Comparison of ENCODE assay signal across 14 cellular contexts in genomic region chr2:237459741-237460174, GRCh38. TPM values are rescaled to one million over a fixed set of nuclear protein-coding genes. Genes with fewer than 3 reads are reported as not detected.
DNase-seq lines count a peak whose midpoint lies in the region; ATAC-seq and TF ChIP-seq lines count a peak whose summit lies in the region.
"Had no signal": no experiment of that assay in that cellular context is flagged by ENCODE, and none has a peak within 500 bp of the region (broad histone marks: within the 10 kb centered on the region; RNA-seq: fewer than 3 reads in every experiment).

No MANE protein-coding gene starts in this region.

- H3K27me3 Mint-ChIP-seq in stimulated activated naive CD8-positive, alpha-beta T cell treated with anti-CD3 and anti-CD28 coated beads, Interleukin-15, Interleukin-2, amounts not matched to agents 100 ng/mL and 50 ng/mL, for 24 hours = no peaks in the 10 kb centered on the region
- peaks cover 6 to 14% of the 10 kb centered on the region in 2 donors for H3K27me3 Mint-ChIP-seq in natural killer cell (ENCODE audit: low read depth in 2 of 2)

- peaks cover 29% of the 10 kb centered on the region for H3K4me1 Mint-ChIP-seq in stimulated activated naive CD8-positive, alpha-beta T cell treated with anti-CD3 and anti-CD28 coated beads, Interleukin-15, Interleukin-2, amounts not matched to agents 100 ng/mL and 50 ng/mL, for 24 hours (ENCODE audit: low read depth)
- H3K4me1 Mint-ChIP-seq in natural killer cell = peaks cover 0 to 5% of the 10 kb centered on the region in 2 donors

- no peaks in the 10 kb centered on the region for H3K36me3 Mint-ChIP-seq in stimulated activated naive CD8-positive, alpha-beta T cell treated with anti-CD3 and anti-CD28 coated beads, Interleukin-15, Interleukin-2, amounts not matched to agents 100 ng/mL and 50 ng/mL, for 24 hours (ENCODE audit: low read depth)
- H3K36me3 Mint-ChIP-seq in natural killer cell = no peaks in the 10 kb centered on the region
- H3K36me3 Mint-ChIP-seq: memory B cell had no signal

- peak overlapping the region; percentile 2 for H3K27ac Mint-ChIP-seq in stimulated activated naive CD8-positive, alpha-beta T cell treated with anti-CD3 and anti-CD28 coated beads, Interleukin-15, Interleukin-2, amounts not matched to agents 100 ng/mL and 50 ng/mL, for 24 hours
- H3K27ac Mint-ChIP-seq in natural killer cell = no peak overlapping the region
- H3K27ac Mint-ChIP-seq: memory B cell had no signal

- no peak overlapping the region for H3K4me3 Mint-ChIP-seq in stimulated activated naive CD8-positive, alpha-beta T cell treated with anti-CD3 and anti-CD28 coated beads, Interleukin-15, Interleukin-2, amounts not matched to agents 100 ng/mL and 50 ng/mL, for 24 hours
- H3K4me3 Mint-ChIP-seq in natural killer cell = no peak overlapping the region
- H3K4me3 Mint-ChIP-seq: memory B cell had no signal

- intact Hi-C loops in natural killer cell (cut with micrococcal nuclease) = no loop called here

- no peak for DNase-seq in stimulated activated naive CD8-positive, alpha-beta T cell treated with anti-CD3 and anti-CD28 coated beads, Interleukin-15, Interleukin-2, amounts not matched to agents 100 U/mL and 50 U/mL, for 24 hours
- DNase-seq in amniotic epithelial cell (ENCODE audit: low read depth) (peak; percentile 63), hepatic stellate cell (ENCODE audit: low spot score) (peak; percentile 51), NCI-H1436 (lab: John Stamatoyannopoulos, UW) (no peak), natural killer cell (no peak), NCI-H446 (lab: John Stamatoyannopoulos, UW) (no peak)
- DNase-seq: activated CD4-positive, CD25-positive, alpha-beta regulatory T cell treated with anti-CD3 and anti-CD28 coated beads, Interleukin-2, amount 50 U/mL, for 72 hours; colonic mucosa; heart right ventricle; NCI-H1092 treated with DMSO at 0.1 percent for 48 hours; stimulated activated CD4-positive, alpha-beta T cell treated with anti-CD3 and anti-CD28 coated beads, Interleukin-4, amount 100 ng/mL, for 4 hours had no signal

- ATAC-seq in stimulated activated naive CD8-positive, alpha-beta T cell treated with anti-CD3 and anti-CD28 coated beads, Interleukin-15, Interleukin-2, amounts not matched to agents 100 U/mL and 50 U/mL, for 24 hours = no peak
- no peak for ATAC-seq in HG03354 (IDR thresholded peaks at IDR 0.05; ENCODE audit: poor library complexity, severe bottlenecking, unreplicated experiment)
- ATAC-seq in natural killer cell = no peak

- no peak for TF ChIP-seq CTCF in natural killer cell (IDR thresholded peaks at IDR 0.05)

- peaks cover 11% of the 10 kb centered on the region for H3K9me3 Mint-ChIP-seq in stimulated activated naive CD8-positive, alpha-beta T cell treated with anti-CD3 and anti-CD28 coated beads, Interleukin-15, Interleukin-2, amounts not matched to agents 100 ng/mL and 50 ng/mL, for 24 hours
- H3K9me3 Mint-ChIP-seq in natural killer cell = no peaks in the 10 kb centered on the region
- H3K9me3 Mint-ChIP-seq: memory B cell had no signal

RNA-seq across cellular contexts. Expression of gene MLPH, which starts 27.3 kb away (rescaled TPM):
- not detected for total RNA-seq in natural killer cell

RNA-seq across cellular contexts. Expression of gene COL6A3, which starts 45.8 kb away (rescaled TPM):
- total RNA-seq in natural killer cell = under 1 TPM; 0.10 to 0.31 (median 0.29) TPM

Comparison
In these comparisons a context has a peak if more than half of its experiments do, and no peak if none do; other contexts are left out.
1. DNase-seq: peak in amniotic epithelial cell (single experiment) and hepatic stellate cell (single experiment); none in stimulated activated naive CD8-positive, alpha-beta T cell treated with anti-CD3 and anti-CD28 coated beads, Interleukin-15, Interleukin-2, amounts not matched to agents 100 U/mL and 50 U/mL, for 24 hours (single experiment), NCI-H1436 (single experiment), natural killer cell (single experiment) and NCI-H446 (0 of 2).